Comparison of ENCODE assay signal across 26 cellular contexts in genomic region chr7:30836991-30837390, GRCh38.
"Had no signal": no experiment of that assay in that cellular context is flagged by ENCODE, and none has a peak within 500 bp of the region (broad histone marks: within the 10 kb centered on the region; RNA-seq: fewer than 3 reads in every experiment).

No MANE protein-coding gene starts in this region.

- H3K4me2 ChIP-seq: neural progenitor cell had no signal

- ATAC-seq: effector memory CD8-positive, alpha-beta T cell; left colon; naive thymus-derived CD4-positive, alpha-beta T cell; psoas muscle; stimulated activated naive CD8-positive, alpha-beta T cell treated with anti-CD3 and anti-CD28 coated beads, Interleukin-15, Interleukin-2, amounts not matched to agents 100 U/mL and 50 U/mL, for 24 hours had no signal

- H3K4me3 ChIP-seq: lung, neural progenitor cell, psoas muscle, sigmoid colon, testis, tibial artery had no signal

- H3K27ac Mint-ChIP-seq: effector memory CD8-positive, alpha-beta T cell; immature natural killer cell; memory B cell; naive thymus-derived CD4-positive, alpha-beta T cell; nephron; neural progenitor cell; stimulated activated memory B cell treated with anti-CD40 and anti-IgM and Interleukin-4, amounts not matched to agents 10 μg/mL and 1 μg/mL and 100 μg/mL, for 72 hours had no signal

- H3K27me3 Mint-ChIP-seq: effector memory CD8-positive, alpha-beta T cell; memory B cell; naive thymus-derived CD4-positive, alpha-beta T cell; stimulated activated memory B cell treated with anti-CD40 and anti-IgM and Interleukin-4, amounts not matched to agents 10 μg/mL and 1 μg/mL and 100 μg/mL, for 72 hours had no signal

- H3K9me3 ChIP-seq: testis, tibial artery had no signal

- H3K9ac ChIP-seq: neural progenitor cell had no signal

- H3K4me1 ChIP-seq: neural progenitor cell, psoas muscle had no signal

- H3K36me3 ChIP-seq: neural progenitor cell had no signal

- H3K4me1 Mint-ChIP-seq: immature natural killer cell; memory B cell; naive thymus-derived CD4-positive, alpha-beta T cell; neural progenitor cell; stimulated activated memory B cell treated with anti-CD40 and anti-IgM and Interleukin-4, amounts not matched to agents 10 μg/mL and 1 μg/mL and 100 μg/mL, for 72 hours had no signal

- H3K4me3 Mint-ChIP-seq: effector memory CD8-positive, alpha-beta T cell; immature natural killer cell; memory B cell; naive thymus-derived CD4-positive, alpha-beta T cell; nephron; neural progenitor cell; stimulated activated memory B cell treated with anti-CD40 and anti-IgM and Interleukin-4, amounts not matched to agents 10 μg/mL and 1 μg/mL and 100 μg/mL, for 72 hours had no signal

- H2AFZ ChIP-seq: neural progenitor cell had no signal

- H3K27ac ChIP-seq: neural progenitor cell, psoas muscle, testis, tibial artery had no signal

- H3K27me3 ChIP-seq: neural progenitor cell, sigmoid colon, testis, tibial artery had no signal

- DNase-seq: cerebellar nuclear complex; cortex of kidney; effector memory CD8-positive, alpha-beta T cell; hypothalamus; immature natural killer cell; islet precursor cell; kidney glomerular epithelial cell; left colon; midbrain; naive thymus-derived CD4-positive, alpha-beta T cell; posterior cingulate gyrus; psoas muscle; right cardiac atrium; sigmoid colon; stimulated activated CD4-positive, alpha-beta T cell treated with anti-CD3 and anti-CD28 coated beads, Interleukin-2, amount 100 ng/mL, for 24 hours; stimulated activated CD4-positive, alpha-beta T cell treated with anti-CD3 and anti-CD28 coated beads, Interleukin-4, amount 100 ng/mL, for 4 hours; stimulated activated naive CD8-positive, alpha-beta T cell treated with anti-CD3 and anti-CD28 coated beads, Interleukin-15, Interleukin-2, amounts not matched to agents 100 U/mL and 50 U/mL, for 24 hours; substantia nigra; testis; tibial artery had no signal

- FAIRE-seq: frontal cortex had no signal
